ENCODE assay signal across 10 cellular contexts in the genomic region with DNA sequence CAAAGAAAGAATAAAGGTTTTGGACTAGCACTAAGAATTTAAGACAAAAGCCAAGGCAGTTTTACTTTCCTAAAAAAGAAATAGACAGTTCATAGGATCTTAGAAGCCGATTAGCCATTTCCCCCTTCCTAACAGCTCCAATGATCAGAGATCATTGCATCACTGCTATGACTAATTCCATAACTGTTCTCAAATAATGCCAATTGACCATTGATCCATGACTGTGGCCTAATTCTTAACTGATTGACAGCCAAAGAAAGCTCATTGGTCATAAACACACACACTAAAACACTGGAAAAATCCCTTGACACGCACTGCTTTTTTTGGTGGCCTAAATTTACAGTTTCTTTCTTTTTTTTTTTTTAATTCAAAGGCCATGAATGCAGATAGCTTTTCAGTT.
A peak's percentile ranks its signal among the peaks of the same experiment; 100 is the strongest.
DNase-seq lines count a peak whose midpoint lies in the region; ATAC-seq and TF ChIP-seq lines count a peak whose summit lies in the region.
"Had no signal": no experiment of that assay in that cellular context is flagged by ENCODE, and none has a peak within 500 bp of the region (broad histone marks: within the 10 kb centered on the region; RNA-seq: fewer than 3 reads in every experiment).

No MANE protein-coding gene starts in this region.

- intact Hi-C loops in natural killer cell (cut with micrococcal nuclease) = no loop called here

- H3K9ac ChIP-seq in OCI-LY3 (ENCODE audit: low read length) = no peak overlapping the region

- peak overlapping the region; percentile 51 for H3K4me2 ChIP-seq in OCI-LY3 (ENCODE audit: low read length)

- no peaks in the 10 kb centered on the region for H3K36me3 ChIP-seq in OCI-LY3 (replicated peaks; ENCODE audit: low read depth, low read length)

- H3K9me3 ChIP-seq in OCI-LY3 (ENCODE audit: insufficient read depth, low read length) = no peaks in the 10 kb centered on the region

- peaks cover 62% of the 10 kb centered on the region for H3K4me1 Mint-ChIP-seq in T-helper 2 cell treated with Interferon-gamma antibody and Interleukin-4, amounts not matched to agents 5 μg/mL and 100 μg/mL, for 36 hours (ENCODE audit: low read depth)
- peaks cover 69 to 77% of the 10 kb centered on the region in 2 donors for H3K4me1 Mint-ChIP-seq in natural killer cell

- H3K4me3 ChIP-seq in OCI-LY3 (ENCODE audit: low read length) = peak overlapping the region; percentile 20

- peak overlapping the region; percentile 67 for H3K4me3 Mint-ChIP-seq in T-helper 2 cell treated with Interferon-gamma antibody and Interleukin-4, amounts not matched to agents 5 μg/mL and 100 μg/mL, for 36 hours
- H3K4me3 Mint-ChIP-seq in natural killer cell = peak overlapping the region; percentile 86
- H3K4me3 Mint-ChIP-seq: activated naive CD4-positive, alpha-beta T cell treated with anti-CD3 and anti-CD28 coated beads for 36 hours had no signal

- H4K20me1 ChIP-seq in OCI-LY3 (ENCODE audit: insufficient read depth, low read length) = no peaks in the 10 kb centered on the region

- H3K4me1 ChIP-seq in OCI-LY3 (ENCODE audit: low read length) = peaks cover 14% of the 10 kb centered on the region

- H3K27me3 ChIP-seq in OCI-LY3 (ENCODE audit: low read depth, low read length) = no peaks in the 10 kb centered on the region

- H3K79me2 ChIP-seq in OCI-LY3 (ENCODE audit: low read length) = no peaks in the 10 kb centered on the region

- peaks cover 22% of the 10 kb centered on the region for H3K9me3 Mint-ChIP-seq in T-helper 2 cell treated with Interferon-gamma antibody and Interleukin-4, amounts not matched to agents 5 μg/mL and 100 μg/mL, for 36 hours
- no peaks in the 10 kb centered on the region for H3K9me3 Mint-ChIP-seq in natural killer cell
- H3K9me3 Mint-ChIP-seq: activated naive CD4-positive, alpha-beta T cell treated with anti-CD3 and anti-CD28 coated beads for 36 hours had no signal

- TF ChIP-seq CTCF in OCI-LY3 (IDR thresholded peaks at IDR 0.05; ENCODE audit: low read depth, low read length) = no peak
- TF ChIP-seq CTCF in natural killer cell (IDR thresholded peaks at IDR 0.05) = no peak

- ATAC-seq in HG02588 (IDR thresholded peaks at IDR 0.05; ENCODE audit: unreplicated experiment) (peak; percentile 47), natural killer cell (peak in 2 of 3 donors; percentile 7 to 21), GM21786 (IDR thresholded peaks at IDR 0.05; ENCODE audit: unreplicated experiment) (no peak)

- H3K36me3 Mint-ChIP-seq in T-helper 2 cell treated with Interferon-gamma antibody and Interleukin-4, amounts not matched to agents 5 μg/mL and 100 μg/mL, for 36 hours (ENCODE audit: low read depth) = peaks cover 16% of the 10 kb centered on the region
- H3K36me3 Mint-ChIP-seq in natural killer cell = peaks cover 10% of the 10 kb centered on the region

- no peak overlapping the region for H2AFZ ChIP-seq in OCI-LY3 (ENCODE audit: low read depth, low read length)

- H3K27ac Mint-ChIP-seq in T-helper 2 cell treated with Interferon-gamma antibody and Interleukin-4, amounts not matched to agents 5 μg/mL and 100 μg/mL, for 36 hours = peak overlapping the region; percentile 92
- H3K27ac Mint-ChIP-seq in natural killer cell = peak overlapping the region; percentile 90 to 93
- H3K27ac Mint-ChIP-seq: activated naive CD4-positive, alpha-beta T cell treated with anti-CD3 and anti-CD28 coated beads for 36 hours had no signal

- DNase-seq in T-helper 2 cell treated with Interferon-gamma antibody and Interleukin-4, amounts not matched to agents 5 μg/mL and 100 μg/mL, for 36 hours (ENCODE audit: low spot score) = no peak
- DNase-seq in T-helper 2 cell (no peak), natural killer cell (no peak), retina (no peak), cerebellum (ENCODE audit: low spot score) (no peak)
- DNase-seq: activated naive CD4-positive, alpha-beta T cell treated with anti-CD3 and anti-CD28 coated beads for 36 hours; NCI-H1417 treated with DMSO at 0.1 percent for 48 hours had no signal

- H3K27me3 Mint-ChIP-seq in T-helper 2 cell treated with Interferon-gamma antibody and Interleukin-4, amounts not matched to agents 5 μg/mL and 100 μg/mL, for 36 hours (ENCODE audit: low read depth) = peaks cover 3% of the 10 kb centered on the region
- no peaks in the 10 kb centered on the region for H3K27me3 Mint-ChIP-seq in natural killer cell (ENCODE audit: low read depth in 2 of 2)

- no peak overlapping the region for H3K27ac ChIP-seq in OCI-LY3 (ENCODE audit: low read length)
